In the genomic region with DNA sequence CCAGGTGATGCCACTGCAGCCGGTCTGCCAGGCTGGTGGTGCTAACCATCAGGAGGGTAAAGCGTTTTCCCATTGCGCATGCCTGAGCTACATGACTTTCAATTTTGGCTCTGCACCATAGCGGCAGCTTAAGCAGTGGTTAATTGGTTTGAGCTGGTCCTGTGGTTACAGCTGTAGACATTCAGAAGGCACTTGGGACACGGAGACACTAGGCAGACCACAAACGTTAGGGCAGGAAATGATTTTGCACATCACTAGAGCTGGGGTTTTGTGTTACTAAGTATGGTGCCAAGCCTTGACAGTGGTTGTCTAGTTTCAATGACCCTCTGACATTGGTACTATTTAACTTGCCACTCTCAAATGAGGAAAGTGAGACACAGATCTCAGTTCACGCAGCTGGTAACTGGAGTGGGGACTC, we compare ENCODE assay signal across 8 cellular contexts. TPM values are rescaled to one million over a fixed set of nuclear protein-coding genes. Genes with fewer than 3 reads are reported as not detected.
DNase-seq lines count a peak whose midpoint lies in the region; ATAC-seq and TF ChIP-seq lines count a peak whose summit lies in the region.

No MANE protein-coding gene starts in this region.

- intact Hi-C loops in left ventricle myocardium superior (cut with micrococcal nuclease): no loop called here

- no peak for TF ChIP-seq CTCF in progenitor cell of endocrine pancreas (IDR thresholded peaks at IDR 0.05; ENCODE audit: unreplicated experiment)

- H3K27ac Mint-ChIP-seq in memory B cell: no peak overlapping the region
- no peak overlapping the region for H3K27ac Mint-ChIP-seq in progenitor cell of endocrine pancreas

- H3K9me3 Mint-ChIP-seq in memory B cell (peaks cover 2% of the 10 kb centered on the region), progenitor cell of endocrine pancreas (ENCODE audit: low read depth) (no peaks in the 10 kb centered on the region)

- DNase-seq in DMS79 (lab: John Stamatoyannopoulos, UW) (peak; percentile 66), HK-2 (ENCODE audit: unreplicated experiment) (peak; percentile 38), memory B cell (ENCODE audit: low spot score in 2 of 2) (peak; percentile 28 to 53), left ventricle myocardium superior (no peak), progenitor cell of endocrine pancreas (ENCODE audit: low spot score, unreplicated experiment) (no peak), OCI-M2 (lab: John Stamatoyannopoulos, UW; ENCODE audit: unreplicated experiment) (no peak)
- DNase-seq in activated CD4-positive, alpha-beta T cell treated with anti-CD3 and anti-CD28 coated beads for 1 hour: peak; percentile 12

- peaks cover 15% of the 10 kb centered on the region for H3K4me1 Mint-ChIP-seq in memory B cell
- H3K4me1 Mint-ChIP-seq in progenitor cell of endocrine pancreas (ENCODE audit: low read depth): no peaks in the 10 kb centered on the region

- H3K36me3 Mint-ChIP-seq in memory B cell: peaks cover 2% of the 10 kb centered on the region
- no peaks in the 10 kb centered on the region for H3K36me3 Mint-ChIP-seq in progenitor cell of endocrine pancreas (ENCODE audit: insufficient read depth)

- peaks cover 25% of the 10 kb centered on the region for H3K27me3 Mint-ChIP-seq in memory B cell
- no peaks in the 10 kb centered on the region for H3K27me3 Mint-ChIP-seq in progenitor cell of endocrine pancreas

- H3K4me3 Mint-ChIP-seq in memory B cell: peak overlapping the region; percentile 29
- H3K4me3 Mint-ChIP-seq in progenitor cell of endocrine pancreas (ENCODE audit: low read depth): no peak overlapping the region

- peak; percentile 97 for ATAC-seq in GM21381 (IDR thresholded peaks at IDR 0.05; ENCODE audit: unreplicated experiment)
- peak; percentile 99 for ATAC-seq in memory B cell (ENCODE audit: low read depth)
- ATAC-seq in left ventricle myocardium superior: no peak

RNA-seq across cellular contexts. Expression of a gene that starts 28.9 kb away (rescaled TPM):
- total RNA-seq in left ventricle myocardium superior (37.4 TPM), progenitor cell of endocrine pancreas (73.6 and 74.8 TPM in 2 replicates)

Comparison
In these comparisons a context has a peak if more than half of its experiments do, and no peak if none do; other contexts are left out.
1. DNase-seq: peak in DMS79 (single experiment), HK-2 (single experiment), activated CD4-positive, alpha-beta T cell treated with anti-CD3 and anti-CD28 coated beads for 1 hour (single experiment) and memory B cell (2 of 2); none in left ventricle myocardium superior (single experiment), progenitor cell of endocrine pancreas (single experiment) and OCI-M2 (single experiment).